Comparison of ENCODE assay signal across 39 cellular contexts in genomic region chr5:144947019-144947418, GRCh38.
"Had no signal": no experiment of that assay in that cellular context is flagged by ENCODE, and none has a peak within 500 bp of the region (broad histone marks: within the 10 kb centered on the region; RNA-seq: fewer than 3 reads in every experiment).

No MANE protein-coding gene starts in this region.

- H3K36me3 ChIP-seq: ascending aorta, cardiac muscle cell had no signal

- H3K27me3 Mint-ChIP-seq: activated B cell treated with CpG ODN at 0.5 μM for 24 hours; activated CD4-positive, alpha-beta memory T cell treated with anti-CD3 and anti-CD28 coated beads for 36 hours; activated CD4-positive, alpha-beta T cell treated with anti-CD3 and anti-CD28 coated beads, Interleukin-2, amount 10 ng/mL, durations not matched to agents 24 days and 14 days; activated CD8-positive, alpha-beta T cell treated with anti-CD3 and anti-CD28 coated beads for 36 hours; activated naive CD4-positive, alpha-beta T cell treated with anti-CD3 and anti-CD28 coated beads, Interleukin-2, amount 10 ng/mL, durations not matched to agents 7 days and 5 days; activated naive CD4-positive, alpha-beta T cell treated with anti-CD3 and anti-CD28 coated beads, Interleukin-2, amount 50 U/mL, for 24 hours; activated naive CD8-positive, alpha-beta T cell; activated naive CD8-positive, alpha-beta T cell treated with anti-CD3 and anti-CD28 coated beads, Interleukin-2, amount 10 ng/mL, durations not matched to agents 7 days and 5 days; activated naive CD8-positive, alpha-beta T cell treated with anti-CD3 and anti-CD28 coated beads, Interleukin-2, amount 50 U/mL, for 24 hours; activated T-helper 17 cell treated with anti-CD3 and anti-CD28 coated beads, Interleukin-2, amount 50 U/mL, for 72 hours; central memory CD8-positive, alpha-beta T cell had no signal

- H3K36me3 Mint-ChIP-seq: activated CD4-positive, alpha-beta memory T cell treated with anti-CD3 and anti-CD28 coated beads for 36 hours; activated naive CD4-positive, alpha-beta T cell treated with anti-CD3 and anti-CD28 coated beads, Interleukin-2, amount 10 ng/mL, durations not matched to agents 7 days and 5 days; activated naive CD4-positive, alpha-beta T cell treated with anti-CD3 and anti-CD28 coated beads, Interleukin-2, amount 50 U/mL, for 24 hours; activated naive CD8-positive, alpha-beta T cell; activated naive CD8-positive, alpha-beta T cell treated with anti-CD3 and anti-CD28 coated beads, Interleukin-2, amount 10 ng/mL, durations not matched to agents 7 days and 5 days; brain had no signal

- H3K27ac ChIP-seq: ascending aorta, cardiac muscle cell, VCaP had no signal

- DNase-seq: activated B cell treated with CpG ODN at 0.5 μM for 24 hours; activated CD4-positive, alpha-beta memory T cell treated with anti-CD3 and anti-CD28 coated beads for 36 hours; activated CD4-positive, alpha-beta T cell treated with anti-CD3 and anti-CD28 coated beads for 4 hours; activated CD4-positive, alpha-beta T cell treated with anti-CD3 and anti-CD28 coated beads, Interleukin-2, amount 10 ng/mL, durations not matched to agents 24 days and 14 days; activated CD4-positive, alpha-beta T cell treated with anti-CD3 and anti-CD28 coated beads, Interleukin-2, amount 50 U/mL, for 1 hour; activated CD4-positive, alpha-beta T cell treated with anti-CD3 and anti-CD28 coated beads, Interleukin-2, amount 50 U/mL, for 4 hours; activated CD4-positive, CD25-positive, alpha-beta regulatory T cell treated with anti-CD3 and anti-CD28 coated beads, Interleukin-2, amount 50 U/mL, for 72 hours; activated CD8-positive, alpha-beta memory T cell treated with anti-CD3 and anti-CD28 coated beads, Interleukin-2, amount 50 U/mL, for 4 hours; activated CD8-positive, alpha-beta T cell treated with anti-CD3 and anti-CD28 coated beads for 36 hours; activated effector memory CD4-positive, alpha-beta T cell treated with anti-CD3 and anti-CD28 coated beads, Interleukin-2, amount 50 U/mL, for 16 hours; activated gamma-delta T cell treated with Interleukin-2 at 50 U/mL for 16 hours; activated naive CD4-positive, alpha-beta T cell treated with anti-CD3 and anti-CD28 coated beads, Interleukin-2, amount 10 ng/mL, durations not matched to agents 7 days and 5 days; activated naive CD4-positive, alpha-beta T cell treated with Interleukin-2 at 50 U/mL for 16 hours; activated naive CD8-positive, alpha-beta T cell treated with anti-CD3 and anti-CD28 coated beads, Interleukin-2, amount 10 ng/mL, durations not matched to agents 7 days and 5 days; activated naive CD8-positive, alpha-beta T cell treated with anti-CD3 and anti-CD28 coated beads, Interleukin-2, amount 50 U/mL, for 24 hours; activated T-cell treated with anti-CD3 and anti-CD28 coated beads for 4 hours; activated T-cell treated with anti-CD3 and anti-CD28 coated beads, Interleukin-2, amount 50 U/mL, for 1 hour; activated T-cell treated with anti-CD3 and anti-CD28 coated beads, Interleukin-2, amount 50 U/mL, for 4 hours; activated T-cell treated with anti-CD3 and anti-CD28 coated beads, Interleukin-2, amount 50 U/mL, for 72 hours; amygdala; anterior cingulate cortex; caudate nucleus; cerebellar nuclear complex; T-helper 1 cell; T-helper 2 cell; T-helper 9 cell had no signal

- H3K4me3 Mint-ChIP-seq: activated B cell treated with CpG ODN at 0.5 μM for 24 hours; activated CD4-positive, alpha-beta memory T cell treated with anti-CD3 and anti-CD28 coated beads for 36 hours; activated CD4-positive, alpha-beta T cell treated with anti-CD3 and anti-CD28 coated beads, Interleukin-2, amount 10 ng/mL, durations not matched to agents 24 days and 14 days; activated CD8-positive, alpha-beta T cell treated with anti-CD3 and anti-CD28 coated beads for 36 hours; activated naive CD4-positive, alpha-beta T cell treated with anti-CD3 and anti-CD28 coated beads, Interleukin-2, amount 10 ng/mL, durations not matched to agents 7 days and 5 days; activated naive CD4-positive, alpha-beta T cell treated with anti-CD3 and anti-CD28 coated beads, Interleukin-2, amount 50 U/mL, for 24 hours; activated naive CD8-positive, alpha-beta T cell; activated naive CD8-positive, alpha-beta T cell treated with anti-CD3 and anti-CD28 coated beads, Interleukin-2, amount 10 ng/mL, durations not matched to agents 7 days and 5 days; activated naive CD8-positive, alpha-beta T cell treated with anti-CD3 and anti-CD28 coated beads, Interleukin-2, amount 50 U/mL, for 24 hours; activated T-cell treated with anti-CD3 and anti-CD28 coated beads, Interleukin-2, amount 50 U/mL, for 4 hours; activated T-cell treated with anti-CD3 and anti-CD28 coated beads, Interleukin-2, amount 50 U/mL, for 72 hours; activated T-helper 1 cell treated with anti-CD3 and anti-CD28 coated beads, Interleukin-12 subunit alpha, Interleukin-12 subunit beta, Interleukin-2, Interleukin-4 antibody, amounts not matched to agents 30 ng/mL and 10 ng/mL and 1 ng/mL, durations not matched to agents 14 hours and 24 hours and 36 hours; activated T-helper 17 cell treated with anti-CD3 and anti-CD28 coated beads, Interleukin-2, amount 50 U/mL, for 72 hours; brain; central memory CD8-positive, alpha-beta T cell; T-helper 1 cell treated with Interleukin-12 subunit alpha and Interleukin-12 subunit beta and Interleukin-4 antibody, amounts not matched to agents 30 μg/mL and 1 μg/mL, for 36 hours; T-helper 2 cell treated with Interferon-gamma antibody and Interleukin-4, amounts not matched to agents 5 μg/mL and 100 μg/mL, for 36 hours had no signal

- H3K4me3 ChIP-seq: ascending aorta, cardiac muscle cell had no signal

- H3K4me1 ChIP-seq: ascending aorta had no signal

- H3K4me1 Mint-ChIP-seq: activated B cell treated with CpG ODN at 0.5 μM for 24 hours; activated CD4-positive, alpha-beta T cell treated with anti-CD3 and anti-CD28 coated beads, Interleukin-2, amount 10 ng/mL, durations not matched to agents 24 days and 14 days; activated naive CD4-positive, alpha-beta T cell treated with anti-CD3 and anti-CD28 coated beads, Interleukin-2, amount 10 ng/mL, durations not matched to agents 7 days and 5 days; activated naive CD4-positive, alpha-beta T cell treated with anti-CD3 and anti-CD28 coated beads, Interleukin-2, amount 50 U/mL, for 24 hours; activated naive CD8-positive, alpha-beta T cell treated with anti-CD3 and anti-CD28 coated beads, Interleukin-2, amount 10 ng/mL, durations not matched to agents 7 days and 5 days; activated naive CD8-positive, alpha-beta T cell treated with anti-CD3 and anti-CD28 coated beads, Interleukin-2, amount 50 U/mL, for 24 hours; activated T-helper 17 cell treated with anti-CD3 and anti-CD28 coated beads, Interleukin-2, amount 50 U/mL, for 72 hours; central memory CD8-positive, alpha-beta T cell had no signal

- FAIRE-seq: bronchial epithelial cell, TTC549 had no signal

- H3K27ac Mint-ChIP-seq: activated B cell treated with CpG ODN at 0.5 μM for 24 hours; activated CD4-positive, alpha-beta memory T cell treated with anti-CD3 and anti-CD28 coated beads for 36 hours; activated CD4-positive, alpha-beta T cell treated with anti-CD3 and anti-CD28 coated beads, Interleukin-2, amount 10 ng/mL, durations not matched to agents 24 days and 14 days; activated CD8-positive, alpha-beta T cell treated with anti-CD3 and anti-CD28 coated beads for 36 hours; activated naive CD4-positive, alpha-beta T cell treated with anti-CD3 and anti-CD28 coated beads, Interleukin-2, amount 10 ng/mL, durations not matched to agents 7 days and 5 days; activated naive CD4-positive, alpha-beta T cell treated with anti-CD3 and anti-CD28 coated beads, Interleukin-2, amount 50 U/mL, for 24 hours; activated naive CD8-positive, alpha-beta T cell; activated naive CD8-positive, alpha-beta T cell treated with anti-CD3 and anti-CD28 coated beads, Interleukin-2, amount 10 ng/mL, durations not matched to agents 7 days and 5 days; activated naive CD8-positive, alpha-beta T cell treated with anti-CD3 and anti-CD28 coated beads, Interleukin-2, amount 50 U/mL, for 24 hours; activated T-cell treated with anti-CD3 and anti-CD28 coated beads, Interleukin-2, amount 50 U/mL, for 72 hours; activated T-helper 1 cell treated with anti-CD3 and anti-CD28 coated beads, Interleukin-12 subunit alpha, Interleukin-12 subunit beta, Interleukin-2, Interleukin-4 antibody, amounts not matched to agents 30 ng/mL and 10 ng/mL and 1 ng/mL, durations not matched to agents 14 hours and 24 hours and 36 hours; activated T-helper 17 cell treated with anti-CD3 and anti-CD28 coated beads, Interleukin-2, amount 50 U/mL, for 72 hours; brain; T-helper 1 cell treated with Interleukin-12 subunit alpha and Interleukin-12 subunit beta and Interleukin-4 antibody, amounts not matched to agents 30 μg/mL and 1 μg/mL, for 36 hours; T-helper 2 cell treated with Interferon-gamma antibody and Interleukin-4, amounts not matched to agents 5 μg/mL and 100 μg/mL, for 36 hours had no signal

- H3K9me3 ChIP-seq: ascending aorta had no signal

- ATAC-seq: activated CD8-positive, alpha-beta T cell treated with anti-CD3 and anti-CD28 coated beads for 36 hours; activated naive CD8-positive, alpha-beta T cell treated with anti-CD3 and anti-CD28 coated beads, Interleukin-2, amount 50 U/mL, for 24 hours; activated T-cell treated with anti-CD3 and anti-CD28 coated beads, Interleukin-2, amount 50 U/mL, for 4 hours; activated T-cell treated with anti-CD3 and anti-CD28 coated beads, Interleukin-2, amount 50 U/mL, for 72 hours; activated T-helper 17 cell treated with anti-CD3 and anti-CD28 coated beads, Interleukin-2, amount 50 U/mL, for 72 hours had no signal

- H3K9me3 Mint-ChIP-seq: activated B cell treated with CpG ODN at 0.5 μM for 24 hours; activated CD8-positive, alpha-beta T cell treated with anti-CD3 and anti-CD28 coated beads for 36 hours; activated naive CD4-positive, alpha-beta T cell treated with anti-CD3 and anti-CD28 coated beads, Interleukin-2, amount 10 ng/mL, durations not matched to agents 7 days and 5 days; activated naive CD4-positive, alpha-beta T cell treated with anti-CD3 and anti-CD28 coated beads, Interleukin-2, amount 50 U/mL, for 24 hours; activated T-cell treated with anti-CD3 and anti-CD28 coated beads, Interleukin-2, amount 50 U/mL, for 4 hours; activated T-helper 1 cell treated with anti-CD3 and anti-CD28 coated beads, Interleukin-12 subunit alpha, Interleukin-12 subunit beta, Interleukin-2, Interleukin-4 antibody, amounts not matched to agents 30 ng/mL and 10 ng/mL and 1 ng/mL, durations not matched to agents 14 hours and 24 hours and 36 hours; brain; T-helper 2 cell treated with Interferon-gamma antibody and Interleukin-4, amounts not matched to agents 5 μg/mL and 100 μg/mL, for 36 hours had no signal
